1 cellular context compared by ENCODE assay signal in genomic region chr16:31216116-31216469, GRCh38.
TF ChIP-seq lines count a peak whose summit lies in the region.

No MANE protein-coding gene starts in this region.

TF ChIP-seq in A549, 52 proteins besides CTCF, POLR2A, EP300 and RAD21 (continued from another document):
- no peak for TF ChIP-seq REST (IDR thresholded peaks at IDR 0.05)
- TF ChIP-seq GATA3 (IDR thresholded peaks at IDR 0.05; ENCODE audit: borderline replicate concordance): no peak
- no peak for TF ChIP-seq TFCP2L1 (CRISPR knock-in tag; IDR thresholded peaks at IDR 0.05)
- TF ChIP-seq FOSB (CRISPR knock-in tag; IDR thresholded peaks at IDR 0.05): no peak
- no peak for TF ChIP-seq TP53 (CRISPR knock-in tag; IDR thresholded peaks at IDR 0.05)
- no peak for TF ChIP-seq ZSCAN20 (CRISPR knock-in tag; IDR thresholded peaks at IDR 0.05)
- TF ChIP-seq EHMT2 (IDR thresholded peaks at IDR 0.05; ENCODE audit: low read depth): no peak
- TF ChIP-seq NFE2L2 (conservative IDR thresholded peaks at IDR 0.05; ENCODE audit: low read length): no peak
- no peak for TF ChIP-seq CHD2 (IDR thresholded peaks at IDR 0.05; ENCODE audit: low read length, partially characterized antibody)
TF ChIP-seq in A549: peak in this region for 0.
